In the genomic region with DNA sequence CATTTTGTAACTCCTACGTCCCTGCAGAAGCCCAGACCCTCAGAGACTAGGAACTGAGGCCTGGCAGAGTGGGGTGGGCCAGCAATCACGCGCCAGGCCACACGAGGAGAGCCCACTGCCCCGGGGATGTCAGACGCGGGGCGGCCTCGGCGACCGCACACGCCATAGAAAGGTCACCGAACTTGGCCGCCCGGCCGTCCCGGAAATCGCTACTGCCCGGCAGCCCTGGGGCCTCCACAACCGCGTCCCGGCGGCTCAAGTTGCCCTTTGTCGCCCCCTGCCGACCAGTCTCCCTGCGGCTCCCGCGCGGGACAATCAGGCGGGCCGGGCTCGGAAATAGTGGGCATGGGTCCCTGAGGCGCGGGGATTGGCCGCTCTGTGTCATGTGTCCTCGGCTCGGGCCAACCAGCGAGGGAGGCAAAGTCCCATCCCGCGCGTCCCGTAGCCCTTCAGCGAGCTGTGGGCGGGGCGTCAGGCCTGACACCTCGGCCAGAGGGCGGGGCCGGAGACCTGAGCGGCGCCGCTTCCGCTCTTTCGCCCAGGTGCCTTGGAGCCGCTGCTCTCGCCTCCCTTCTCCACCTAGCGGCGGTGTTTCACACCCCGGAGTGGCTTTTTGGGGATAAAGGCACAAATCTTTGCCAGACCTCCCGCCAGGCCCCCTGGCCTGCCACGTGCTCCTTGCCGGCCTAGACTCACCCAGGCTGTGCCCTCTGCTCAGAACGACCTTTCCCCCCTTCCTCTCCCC, we compare ENCODE assay signal across 8 cellular contexts. TPM values are rescaled to one million over a fixed set of nuclear protein-coding genes. Genes with fewer than 3 reads are reported as not detected.
DNase-seq lines count a peak whose midpoint lies in the region; ATAC-seq and TF ChIP-seq lines count a peak whose summit lies in the region.

No MANE protein-coding gene starts in this region.

- POLR2A ChIA-PET in IMR-90 (lab: Charles Lee; ENCODE audit: unreplicated experiment): interaction anchor here (0.6 to 0.7 kb wide), 2 partner anchors 15 to 209 kb away, joined by 6 to 9 read pairs; no protein-coding TSS in a partner anchor
- POLR2A ChIA-PET in OCI-LY7 (lab: Charles Lee): interaction anchor here (0.7 to 1.6 kb wide), 5 partner anchors 27 to 43 kb away, joined by 3 to 7 read pairs (median 4); a partner anchor contains a TSS

- H3K9me1 ChIP-seq in IMR-90 (ENCODE audit: insufficient read depth, low read length): peaks cover 11% of the 10 kb centered on the region

- peak overlapping the region; percentile 78 for H2BK5ac ChIP-seq in IMR-90 (ENCODE audit: low read depth, low read length, poor library complexity, severe bottlenecking)

- BruUV-seq in IMR-90 (replicated peaks; lab: Mats Ljungman, UMichigan) (no TSS peak), OCI-LY7 (replicated peaks; lab: Mats Ljungman, UMichigan) (no TSS peak)

- TF ChIP-seq POLR2A in IMR-90 (IDR thresholded peaks at IDR 0.05; ENCODE audit: low read depth, low read length): no peak

- peak overlapping the region; percentile 72 for H3K14ac ChIP-seq in IMR-90 (replicated peaks; ENCODE audit: low read depth, low read length)

- H3K4ac ChIP-seq in IMR-90 (ENCODE audit: low read depth, low read length): peak overlapping the region; percentile 77

- peak overlapping the region; percentile 10; the same call in 1 of the 3 replicates for H2BK15ac ChIP-seq in IMR-90 (ENCODE audit: low read depth, low read length)

- H2AK9ac ChIP-seq in IMR-90 (replicated peaks; ENCODE audit: low read depth, low read length, poor library complexity): peak overlapping the region; percentile 90

- H3K27me3 ChIP-seq in IMR-90 (ENCODE audit: control insufficient read depth, insufficient read depth, low read length) (no peaks in the 10 kb centered on the region), mucosa of rectum (ENCODE audit: control insufficient read depth in 2 of 2, insufficient read depth in 2 of 2, low read length in 2 of 2) (no peaks in the 10 kb centered on the region)

- H3K9me2 ChIP-seq in OCI-LY7 (ENCODE audit: insufficient read depth, low read length): no peaks in the 10 kb centered on the region

- H3K4me2 ChIP-seq in IMR-90 (ENCODE audit: low read depth, low read length): peak overlapping the region; percentile 95
- peak overlapping the region; percentile 90 for H3K4me2 ChIP-seq in OCI-LY7 (ENCODE audit: low read length)

- peaks cover 0 to 4% of the 10 kb centered on the region in 2 experiments; a peak in 1 of 4 replicates for H3K79me1 ChIP-seq in IMR-90 (ENCODE audit: low read depth in 1 of 2, low read length in 2 of 2)

- peak overlapping the region; percentile 98 to 100 for H4K8ac ChIP-seq in IMR-90 (ENCODE audit: low read depth in 2 of 2, low read length in 2 of 2)

- peak; percentile 86 for TF ChIP-seq RAD21 in IMR-90 (IDR thresholded peaks at IDR 0.05; ENCODE audit: low read length)

- peak overlapping the region; percentile 84 for H3K27ac ChIP-seq in IMR-90 (ENCODE audit: insufficient read depth, low read length)
- peak overlapping the region; percentile 48 for H3K27ac ChIP-seq in OCI-LY7 (ENCODE audit: low read depth, low read length, poor library complexity, severe bottlenecking)
- H3K27ac ChIP-seq in epithelial cell of prostate: peak overlapping the region; percentile 59
- peak overlapping the region; percentile 86 to 89 for H3K27ac ChIP-seq in mucosa of rectum (ENCODE audit: low read depth in 2 of 2, low read length in 2 of 2)

- H2AK5ac ChIP-seq in IMR-90 (ENCODE audit: low read depth, low read length): peak overlapping the region; percentile 75

- peak overlapping the region; percentile 82 for H4K91ac ChIP-seq in IMR-90 (ENCODE audit: insufficient read depth, low read depth, low read length)

- peak overlapping the region; percentile 52 for H3K4me3 ChIP-seq in IMR-90 (ENCODE audit: insufficient read depth, low read depth, low read length)
- peak overlapping the region; percentile 65 for H3K4me3 ChIP-seq in OCI-LY7 (ENCODE audit: low read depth, low read length, poor library complexity, severe bottlenecking)
- peak overlapping the region; percentile 69 to 70 for H3K4me3 ChIP-seq in mucosa of rectum (ENCODE audit: low read length in 2 of 2)

- WGBS in IMR-90 (ENCODE audit: extremely low coverage in 2 of 2, insufficient read length in 1 of 2), 2 experiments: 2% methylated on average over 39 of the region's 62 CpGs; no CpG with 5 or more reads in 1 of the 2 experiments

- 0 out of 2 replicates have a peak overlapping the region, but pooled peaks have one; percentile 4 for H3K56ac ChIP-seq in IMR-90 (ENCODE audit: extremely low read depth, insufficient read depth, low read length)

- DNase-seq in DMS153 (lab: John Stamatoyannopoulos, UW): peak; percentile 92
- DNase-seq in IMR-90: peak; percentile 91
- DNase-seq in OCI-LY7 (ENCODE audit: low spot score): peak; percentile 100
- DNase-seq in activated T-cell treated with anti-CD3 and anti-CD28 coated beads for 48 hours (ENCODE audit: low read depth): peak; percentile 100
- DNase-seq in epithelial cell of prostate (ENCODE audit: low read depth, low spot score): peak; percentile 86
- peak; percentile 100 for DNase-seq in stimulated activated CD8-positive, alpha-beta memory T cell treated with anti-CD3 and anti-CD28 coated beads, Interleukin-4, amount 100 ng/mL, for 48 hours

- CTCF ChIA-PET in IMR-90 (lab: Yijun Ruan, JAX): interaction anchor here (0.6 to 1.8 kb wide), 14 partner anchors 8 to 244 kb away, joined by 3 to 6 read pairs (median 3); no protein-coding TSS in a partner anchor
- CTCF ChIA-PET in OCI-LY7 (lab: Charles Lee; ENCODE audit: unreplicated experiment): interaction anchor here (0.6 to 1.5 kb wide), 9 partner anchors 13 to 171 kb away, joined by 3 to 9 read pairs (median 4); a partner anchor contains a TSS

- no peak overlapping the region for H2BK20ac ChIP-seq in IMR-90 (ENCODE audit: low read depth, low read length)

- intact Hi-C loops in IMR-90 (cut with micrococcal nuclease) (loop anchor here (1.0 kb wide), 1 partner anchor 211 kb away; no protein-coding TSS in a partner anchor), OCI-LY7 (cut with micrococcal nuclease; ENCODE audit: unreplicated experiment) (loop anchor here (1.0 to 2.0 kb wide), 7 partner anchors 22 to 211 kb away; a partner anchor contains a TSS)

- peak overlapping the region; percentile 95 for H2AFZ ChIP-seq in IMR-90 (replicated peaks; ENCODE audit: low read length, poor library complexity)
- peak overlapping the region; percentile 87 for H2AFZ ChIP-seq in OCI-LY7 (ENCODE audit: low read length)

- no peaks in the 10 kb centered on the region for H3K36me3 ChIP-seq in IMR-90 (ENCODE audit: control insufficient read depth, insufficient read depth, low read length)
- no peaks in the 10 kb centered on the region for H3K36me3 ChIP-seq in OCI-LY7 (ENCODE audit: insufficient read depth, low read length)
- H3K36me3 ChIP-seq in mucosa of rectum (ENCODE audit: control insufficient read depth in 2 of 2, insufficient read depth in 2 of 2, low read length in 2 of 2): no peaks in the 10 kb centered on the region

- no peaks in the 10 kb centered on the region for H3K79me2 ChIP-seq in OCI-LY7 (ENCODE audit: insufficient read depth, low read depth, low read length)

- no peaks in the 10 kb centered on the region for H3K9me3 ChIP-seq in IMR-90 (ENCODE audit: control insufficient read depth, insufficient read depth, low read length)
- no peaks in the 10 kb centered on the region for H3K9me3 ChIP-seq in OCI-LY7 (ENCODE audit: low read length)
- H3K9me3 ChIP-seq in mucosa of rectum (ENCODE audit: control insufficient read depth in 2 of 2, low read length in 2 of 2): no peaks in the 10 kb centered on the region

- H3K9ac ChIP-seq in IMR-90 (ENCODE audit: low read depth, low read length) (peak overlapping the region; percentile 86), mucosa of rectum (ENCODE audit: low read depth in 1 of 2, low read length in 2 of 2) (peak overlapping the region; percentile 76 to 92)

- peak overlapping the region; percentile 99 for H4K5ac ChIP-seq in IMR-90 (ENCODE audit: low read depth, low read length)

- dilution Hi-C loops in IMR-90 (cut with HindIII; ENCODE audit: low sequenced_read_pairs, unreplicated experiment): no loop called here

- peak overlapping the region; percentile 87 for H3K18ac ChIP-seq in IMR-90 (ENCODE audit: low read depth, low read length)

- peak; percentile 92 for TF ChIP-seq CTCF in IMR-90 (conservative IDR thresholded peaks at IDR 0.05; ENCODE audit: low read depth, low read length)
- TF ChIP-seq CTCF in OCI-LY7 (conservative IDR thresholded peaks at IDR 0.05; ENCODE audit: low read length): peak; percentile 84

- H3K23ac ChIP-seq in IMR-90 (ENCODE audit: low read depth, low read length): peak overlapping the region; percentile 18; the same call in 1 of the 2 replicates

- H3K4me1 ChIP-seq in IMR-90 (ENCODE audit: control insufficient read depth, insufficient read depth, low read length): peaks cover 6% of the 10 kb centered on the region
- peaks cover 17% of the 10 kb centered on the region for H3K4me1 ChIP-seq in OCI-LY7 (ENCODE audit: insufficient read depth, low read length, poor library complexity, severe bottlenecking)
- peaks cover 18 to 19% of the 10 kb centered on the region in 2 donors for H3K4me1 ChIP-seq in mucosa of rectum (ENCODE audit: control insufficient read depth in 2 of 2, insufficient read depth in 2 of 2, low read length in 2 of 2)

- in situ Hi-C loops in IMR-90 (cut with MboI; ENCODE audit: low sequenced_read_pairs): loop anchor here (10.0 kb wide), 1 partner anchor 208 kb away; no protein-coding TSS in a partner anchor

- H4K20me1 ChIP-seq in IMR-90 (ENCODE audit: insufficient read depth, low read length) (no peaks in the 10 kb centered on the region), OCI-LY7 (ENCODE audit: insufficient read depth, low read length) (no peaks in the 10 kb centered on the region)

- ATAC-seq in GM21528 (IDR thresholded peaks at IDR 0.05; ENCODE audit: low FRiP score, unreplicated experiment): peak; percentile 99
- peak; percentile 99 for ATAC-seq in IMR-90 (ENCODE audit: low read depth)

- peak overlapping the region; percentile 42 for H2BK120ac ChIP-seq in IMR-90 (ENCODE audit: low read depth, low read length)

TF ChIP-seq in IMR-90, 13 proteins besides CTCF, POLR2A, EP300 and RAD21 (continues in another document):
- no peak for TF ChIP-seq RFX5 (IDR thresholded peaks at IDR 0.05; ENCODE audit: low read depth, low read length)
- 0 out of 2 replicates have a peak, but pooled peaks have one; percentile 8 for TF ChIP-seq BHLHE40 (IDR thresholded peaks at IDR 0.05; ENCODE audit: low read depth, low read length)
- TF ChIP-seq CHD1 (IDR thresholded peaks at IDR 0.05; ENCODE audit: low read depth, low read length): no peak

RNA-seq across cellular contexts. Expression of a gene that starts 33.4 kb away (rescaled TPM):
- total RNA-seq in IMR-90 (2012; rRNA removed): not detected in 2 replicates
- not detected in 2 replicates for polyA plus RNA-seq in IMR-90 (2012; rRNA removed)
- 0.01 TPM in 1 of 2 replicates, not detected in the other for polyA plus RNA-seq in IMR-90 (2012; cell fraction: cytosol; rRNA removed)
- 0.02 and 0.14 TPM in 2 replicates for polyA plus RNA-seq in IMR-90 (2012; cell fraction: nucleus; rRNA removed; ENCODE audit: low replicate concordance)
- total RNA-seq in OCI-LY7 (2014; rRNA removed; shearing (Covaris generic)): 2.0 and 8.3 TPM in 2 replicates
- 12.2 and 14.6 TPM in 2 replicates for total RNA-seq in OCI-LY7 (2022)

RNA-seq across cellular contexts. Expression of a gene that starts 46.1 kb away (rescaled TPM):
- total RNA-seq in IMR-90 (2012; rRNA removed) (26.7 and 29.9 TPM in 2 replicates), OCI-LY7 (2022) (137 and 140 TPM in 2 replicates)
- 21.1 and 21.7 TPM in 2 replicates for polyA plus RNA-seq in IMR-90 (2012; rRNA removed)
- polyA plus RNA-seq in IMR-90 (2012; cell fraction: cytosol; rRNA removed): 14.4 and 15.6 TPM in 2 replicates
- 20.1 and 46.1 TPM in 2 replicates for polyA plus RNA-seq in IMR-90 (2012; cell fraction: nucleus; rRNA removed; ENCODE audit: low replicate concordance)
- 59.9 and 69.2 TPM in 2 replicates for total RNA-seq in OCI-LY7 (2014; rRNA removed; shearing (Covaris generic))

Comparison
In these comparisons a context has a peak if more than half of its experiments do, and no peak if none do; other contexts are left out.
1. Peak in every context shown above with its lines: DNase-seq, ATAC-seq, H3K4me3 ChIP-seq and H3K27ac ChIP-seq.